ENCODE assay signal across 14 cellular contexts in genomic region chr9:134593756-134594375, GRCh38. TPM values are rescaled to one million over a fixed set of nuclear protein-coding genes. Genes with fewer than 3 reads are reported as not detected.
"Had no signal": no experiment of that assay in that cellular context is flagged by ENCODE, and none has a peak within 500 bp of the region (broad histone marks: within the 10 kb centered on the region; RNA-seq: fewer than 3 reads in every experiment).

No MANE protein-coding gene starts in this region.

- DNase-seq: activated CD4-positive, alpha-beta T cell treated with anti-CD3 and anti-CD28 coated beads for 4 hours; activated naive CD4-positive, alpha-beta T cell treated with anti-CD3 and anti-CD28 coated beads, Interleukin-2, amount 50 U/mL, for 16 hours; activated T-cell treated with anti-CD3 and anti-CD28 coated beads for 4 hours; erythroblast; gastrocnemius medialis; stimulated activated CD4-positive, alpha-beta T cell treated with anti-CD3 and anti-CD28 coated beads, Interleukin-12 subunit alpha, Interleukin-12 subunit beta, amount 100 ng/mL, for 4 hours; T-helper 1 cell had no signal

- ATAC-seq: gastrocnemius medialis; heart left ventricle; left lung; pancreas; SK-N-SH treated with all-trans-retinoic acid at 6 μM for 48 hours; stimulated activated memory B cell treated with anti-CD40 and anti-IgM and Interleukin-4, amounts not matched to agents 10 μg/mL and 1 μg/mL and 100 μg/mL, for 72 hours had no signal

RNA-seq across cellular contexts. Expression of gene COL5A1, which starts 47.7 kb away (rescaled TPM):
- total RNA-seq: activated CD8-positive, alpha-beta memory T cell treated with anti-CD3 and anti-CD28 coated beads for 36 hours; activated T-helper 2 cell treated with anti-CD3 and anti-CD28 coated beads, Interferon-gamma antibody, Interleukin-2, Interleukin-4, amounts not matched to agents 10 μg/mL and 5 μg/mL and 100 μg/mL, durations not matched to agents 14 hours and 24 hours and 36 hours had no signal
